Comparison of ENCODE assay signal across 10 cellular contexts in the genomic region with DNA sequence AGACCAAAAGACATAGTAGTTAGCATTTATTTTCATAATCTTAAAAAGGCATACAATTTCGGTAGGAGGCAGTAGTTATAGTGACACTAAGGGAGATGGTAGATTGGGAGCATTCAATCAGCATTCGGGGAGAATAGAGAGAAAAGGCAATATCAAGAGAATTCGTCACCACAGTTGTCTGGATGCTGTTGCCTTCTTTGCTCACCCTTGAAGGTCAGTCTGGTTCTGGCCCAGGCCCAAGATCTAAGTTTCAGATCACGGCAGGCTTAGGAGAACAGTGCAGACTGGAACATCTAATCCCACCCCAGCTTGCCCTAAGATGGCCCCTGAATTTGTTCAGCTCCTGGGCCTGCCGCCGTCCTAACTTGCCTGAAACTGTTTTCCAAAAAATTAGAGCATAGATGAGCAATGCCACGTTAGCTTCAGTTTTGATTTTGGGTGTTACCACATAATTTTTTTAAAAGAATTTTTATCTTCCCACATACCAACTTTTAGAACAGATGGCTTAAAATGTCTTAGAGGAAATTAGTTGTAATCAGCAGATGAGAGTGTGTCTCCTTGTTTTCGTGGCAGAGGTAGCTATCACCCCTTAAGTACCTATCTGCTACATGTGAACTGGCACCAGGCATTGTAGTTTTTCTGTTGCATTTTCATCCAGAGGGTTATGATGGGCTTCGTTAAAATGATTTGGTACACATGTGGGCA. TPM values are rescaled to one million over a fixed set of nuclear protein-coding genes. Genes with fewer than 3 reads are reported as not detected.
DNase-seq lines count a peak whose midpoint lies in the region; ATAC-seq and TF ChIP-seq lines count a peak whose summit lies in the region.
"Had no signal": no experiment of that assay in that cellular context is flagged by ENCODE, and none has a peak within 500 bp of the region (broad histone marks: within the 10 kb centered on the region; RNA-seq: fewer than 3 reads in every experiment).

No MANE protein-coding gene starts in this region.

- H3K9me3 ChIP-seq in esophagus squamous epithelium (no peaks in the 10 kb centered on the region), stomach (no peaks in the 10 kb centered on the region)
- H3K9me3 ChIP-seq: lower lobe of right lung had no signal

- CTCF ChIA-PET in RWPE1 (lab: Yijun Ruan, JAX) = interaction anchor here (0.5 kb wide), 1 partner anchor 51 kb away, joined by 3 read pairs; no protein-coding TSS in a partner anchor

- peaks cover 32% of the 10 kb centered on the region for H3K36me3 Mint-ChIP-seq in activated T-cell treated with anti-CD3 and anti-CD28 coated beads, Interleukin-2, amount 50 U/mL, for 24 hours (ENCODE audit: low read depth)

- WGBS in esophagus squamous epithelium, 2 donors = 46 to 48% methylated on average over 9 of the region's 9 CpGs
- WGBS in stomach, 5 donors = 49 to 59% (median 57%) methylated on average over 9 of the region's 9 CpGs

- ATAC-seq in HG03378 (IDR thresholded peaks at IDR 0.05; ENCODE audit: unreplicated experiment) = no peak
- ATAC-seq in HG03108 (IDR thresholded peaks at IDR 0.05; ENCODE audit: unreplicated experiment) = no peak
- ATAC-seq: lower lobe of right lung had no signal

- intact Hi-C loops in esophagus squamous epithelium (cut with DNase I) = no loop called here
- intact Hi-C loops in stomach (cut with DNase I; ENCODE audit: low total_unique reads) = no loop called here

- DNase-seq in activated T-cell treated with anti-CD3 and anti-CD28 coated beads, Interleukin-2, amount 50 U/mL, for 24 hours = peak; percentile 57
- no peak for DNase-seq in activated T-cell treated with anti-CD3 and anti-CD28 coated beads, Interleukin-2, amount 50 U/mL, for 1 hour
- DNase-seq in RWPE1 (ENCODE audit: low spot score) (no peak), esophagus squamous epithelium (lab: John Stamatoyannopoulos, UW) (no peak), stomach (peak; percentile 36), NCI-H526 treated with DMSO at 0.1 percent for 48 hours (lab: John Stamatoyannopoulos, UW) (no peak)
- DNase-seq: lower lobe of right lung had no signal

- H3K4me3 Mint-ChIP-seq in activated T-cell treated with anti-CD3 and anti-CD28 coated beads, Interleukin-2, amount 50 U/mL, for 24 hours = peak overlapping the region; percentile 58

- TF ChIP-seq EP300 in stomach (IDR thresholded peaks at IDR 0.05) = no peak

- H3K9me3 Mint-ChIP-seq in activated T-cell treated with anti-CD3 and anti-CD28 coated beads, Interleukin-2, amount 50 U/mL, for 24 hours = no peaks in the 10 kb centered on the region

- TF ChIP-seq CTCF in RWPE1 (conservative IDR thresholded peaks at IDR 0.05; ENCODE audit: low read depth) (no peak), esophagus squamous epithelium (IDR thresholded peaks at IDR 0.05) (no peak), stomach (IDR thresholded peaks at IDR 0.05) (no peak)

- no peak overlapping the region for H3K4me3 ChIP-seq in esophagus squamous epithelium
- no peak overlapping the region for H3K4me3 ChIP-seq in stomach
- H3K4me3 ChIP-seq: lower lobe of right lung, SK-N-MC had no signal

- peak overlapping the region; percentile 52 for H3K27ac ChIP-seq in RWPE1
- H3K27ac ChIP-seq in esophagus squamous epithelium = peak overlapping the region in 3 of 4 donors; percentile 3 to 77 (median 38)
- H3K27ac ChIP-seq in stomach = peak overlapping the region in 4 of 5 donors; percentile 8 to 67 (median 30)
- H3K27ac ChIP-seq: lower lobe of right lung, SK-N-MC had no signal

- no peaks in the 10 kb centered on the region for H3K27me3 ChIP-seq in esophagus squamous epithelium
- H3K27me3 ChIP-seq in stomach = no peaks in the 10 kb centered on the region

- peak overlapping the region; percentile 92 for H3K27ac Mint-ChIP-seq in activated T-cell treated with anti-CD3 and anti-CD28 coated beads, Interleukin-2, amount 50 U/mL, for 24 hours

- H3K27me3 Mint-ChIP-seq in activated T-cell treated with anti-CD3 and anti-CD28 coated beads, Interleukin-2, amount 50 U/mL, for 24 hours = no peaks in the 10 kb centered on the region

- TF ChIP-seq POLR2A in esophagus squamous epithelium (IDR thresholded peaks at IDR 0.05) = no peak
- TF ChIP-seq POLR2A in stomach (IDR thresholded peaks at IDR 0.05) = no peak

- H3K36me3 ChIP-seq in esophagus squamous epithelium = no peaks in the 10 kb centered on the region
- H3K36me3 ChIP-seq in stomach = no peaks in the 10 kb centered on the region
- H3K36me3 ChIP-seq: lower lobe of right lung had no signal

- H3K4me1 Mint-ChIP-seq in activated T-cell treated with anti-CD3 and anti-CD28 coated beads, Interleukin-2, amount 50 U/mL, for 24 hours (ENCODE audit: low read depth) = peaks cover 80% of the 10 kb centered on the region

- peaks cover 0 to 12% (median 11%) of the 10 kb centered on the region in 3 donors for H3K4me1 ChIP-seq in esophagus squamous epithelium
- H3K4me1 ChIP-seq in stomach = peaks cover 6 to 17% (median 9%) of the 10 kb centered on the region in 4 donors
- H3K4me1 ChIP-seq: lower lobe of right lung had no signal

- POLR2A ChIA-PET in RWPE1 (lab: Yijun Ruan, JAX; ENCODE audit: low non-redundant PET) = no interaction called here

RNA-seq across cellular contexts. Expression of a gene that starts 8.3 kb away (rescaled TPM):
- total RNA-seq in esophagus squamous epithelium (1 to 10 TPM; 1.3 to 9.2 (median 5.3) TPM), stomach (10 to 100 TPM in 3 of 5 donors, 1 to 10 TPM in 2; 8.1 to 67.7 (median 45.9) TPM)
- 1 to 10 TPM; 1.5 to 3.1 (median 2.1) TPM for polyA plus RNA-seq in stomach

Comparison
In these comparisons a context has a peak if more than half of its experiments do, and no peak if none do; other contexts are left out.
1. DNase-seq: peak in activated T-cell treated with anti-CD3 and anti-CD28 coated beads, Interleukin-2, amount 50 U/mL, for 24 hours (single experiment) and stomach (single experiment); none in activated T-cell treated with anti-CD3 and anti-CD28 coated beads, Interleukin-2, amount 50 U/mL, for 1 hour (single experiment), RWPE1 (single experiment), esophagus squamous epithelium (single experiment) and NCI-H526 treated with DMSO at 0.1 percent for 48 hours (single experiment).
2. Peak in every context shown above with its lines, with median percentiles within 50 percentile points of each other: H3K27ac ChIP-seq.